ENCODE assay signal across 5 cellular contexts in genomic region chr7:106340247-106340596, GRCh38. TPM values are rescaled to one million over a fixed set of nuclear protein-coding genes. Genes with fewer than 3 reads are reported as not detected.
DNase-seq lines count a peak whose midpoint lies in the region; ATAC-seq, FAIRE-seq and TF ChIP-seq lines count a peak whose summit lies in the region.
"Not testable (repeated sequence)": the region's sequence is repeated elsewhere in the genome, so short reads cannot be mapped to it uniquely, and the experiment has no call there.

No MANE protein-coding gene starts in this region.

- TF ChIP-seq CTCF in activated CD8-positive, alpha-beta T cell treated with anti-CD3 and anti-CD28 coated beads for 36 hours (IDR thresholded peaks at IDR 0.05); K562 (IDR thresholded peaks at IDR 0.05 in 2 of 3, conservative IDR thresholded peaks at IDR 0.05 in 1 of 3; ENCODE audit: insufficient read depth in 2 of 3, low read depth in 1 of 3, low read length in 3 of 3): not testable (repeated sequence)

- not testable (repeated sequence) for H3K4me3 ChIP-seq in K562

- H4K20me1 ChIP-seq in K562 (replicated peaks; ENCODE audit: control insufficient read depth, insufficient read depth, low read length) = not testable (repeated sequence)

- H3K27me3 Mint-ChIP-seq in activated CD4-positive, alpha-beta T cell treated with anti-CD3 and anti-CD28 coated beads for 36 hours; activated CD8-positive, alpha-beta T cell treated with anti-CD3 and anti-CD28 coated beads for 36 hours; activated T-helper 17 cell treated with anti-CD3 and anti-CD28 coated beads, Interleukin-2, amount 50 U/mL, for 72 hours: not testable (repeated sequence)

- CTCF ChIA-PET in activated CD4-positive, alpha-beta T cell treated with anti-CD3 and anti-CD28 coated beads for 36 hours (lab: Charles Lee) = interaction anchor here (1.0 to 2.1 kb wide), 2 partner anchors 9 to 85 kb away, joined by 3 to 6 read pairs; no protein-coding TSS in a partner anchor
- CTCF ChIA-PET in activated CD8-positive, alpha-beta T cell treated with anti-CD3 and anti-CD28 coated beads for 36 hours (lab: Charles Lee) = interaction anchor here (1.2 to 1.6 kb wide), 4 partner anchors 10 to 163 kb away, joined by 3 to 4 read pairs (median 3); no protein-coding TSS in a partner anchor
- CTCF ChIA-PET in K562 (lab: Yijun Ruan, JAX; ENCODE audit: low intra/inter-chr PET ratio) = interaction anchor here (0.7 kb wide), 1 partner anchor 31 kb away, joined by 3 read pairs; no protein-coding TSS in a partner anchor

- H3K36me3 Mint-ChIP-seq in activated CD4-positive, alpha-beta T cell treated with anti-CD3 and anti-CD28 coated beads for 36 hours (ENCODE audit: low read depth) = peaks cover 49% of the 10 kb centered on the region
- peaks cover 59% of the 10 kb centered on the region for H3K36me3 Mint-ChIP-seq in activated CD8-positive, alpha-beta T cell treated with anti-CD3 and anti-CD28 coated beads for 36 hours (ENCODE audit: low read depth)
- H3K36me3 Mint-ChIP-seq in activated T-helper 17 cell treated with anti-CD3 and anti-CD28 coated beads, Interleukin-2, amount 50 U/mL, for 72 hours (ENCODE audit: low read depth); stimulated activated effector memory CD8-positive, alpha-beta T cell treated with anti-CD3 and anti-CD28 coated beads, Interleukin-12 subunit alpha, Interleukin-12 subunit beta, amount 100 ng/mL, for 72 hours: not testable (repeated sequence)

- not testable (repeated sequence) for TF ChIP-seq EP300 in K562 (IDR thresholded peaks at IDR 0.05; ENCODE audit: low read length)

- not testable (repeated sequence) for H3K9me1 ChIP-seq in K562 (ENCODE audit: control insufficient read depth, insufficient read depth, low read length)

- WGBS in K562 (ENCODE audit: insufficient coverage, low coverage, missing lambda C conversion rate) = 7% methylated on average over 3 of the region's 3 CpGs

- ATAC-seq in activated CD4-positive, alpha-beta T cell treated with anti-CD3 and anti-CD28 coated beads for 36 hours; activated CD8-positive, alpha-beta T cell treated with anti-CD3 and anti-CD28 coated beads for 36 hours; K562; stimulated activated effector memory CD8-positive, alpha-beta T cell treated with anti-CD3 and anti-CD28 coated beads, Interleukin-12 subunit alpha, Interleukin-12 subunit beta, amount 100 ng/mL, for 72 hours: not testable (repeated sequence)
- ATAC-seq in activated T-helper 17 cell treated with anti-CD3 and anti-CD28 coated beads, Interleukin-2, amount 50 U/mL, for 72 hours (replicated peaks) = peak; percentile 21

- TF ChIP-seq RAD21 in K562 (CRISPR knock-in tag; conservative IDR thresholded peaks at IDR 0.05 in 1 of 2, IDR thresholded peaks at IDR 0.05 in 1 of 2) = not testable (repeated sequence)

- peak overlapping the region; percentile 2 for H3K27ac Mint-ChIP-seq in activated CD4-positive, alpha-beta T cell treated with anti-CD3 and anti-CD28 coated beads for 36 hours
- peak overlapping the region; percentile 28 for H3K27ac Mint-ChIP-seq in activated CD8-positive, alpha-beta T cell treated with anti-CD3 and anti-CD28 coated beads for 36 hours
- H3K27ac Mint-ChIP-seq in activated T-helper 17 cell treated with anti-CD3 and anti-CD28 coated beads, Interleukin-2, amount 50 U/mL, for 72 hours = peak overlapping the region; percentile 65
- peak overlapping the region; percentile 75 for H3K27ac Mint-ChIP-seq in stimulated activated effector memory CD8-positive, alpha-beta T cell treated with anti-CD3 and anti-CD28 coated beads, Interleukin-12 subunit alpha, Interleukin-12 subunit beta, amount 100 ng/mL, for 72 hours

- intact Hi-C loops in activated CD4-positive, alpha-beta T cell treated with anti-CD3 and anti-CD28 coated beads for 36 hours (cut with DNase I, micrococcal nuclease) = loop anchor here in 1 of 2 experiments (10.0 kb wide), 1 partner anchor 375 kb away; no protein-coding TSS in a partner anchor
- intact Hi-C loops in activated CD8-positive, alpha-beta T cell treated with anti-CD3 and anti-CD28 coated beads for 36 hours (cut with micrococcal nuclease); K562 (cut with micrococcal nuclease): not testable (repeated sequence)

- not testable (repeated sequence) for BruUV-seq in K562 (replicated peaks; lab: Mats Ljungman, UMichigan)

- FAIRE-seq in K562 (lab: Jason Lieb, UNC) = not testable (repeated sequence)

- DNase-seq in activated CD4-positive, alpha-beta T cell treated with anti-CD3 and anti-CD28 coated beads for 36 hours; activated CD8-positive, alpha-beta T cell treated with anti-CD3 and anti-CD28 coated beads for 36 hours; K562 (ENCODE audit: extremely low read depth in 1 of 4, low spot score in 3 of 4); stimulated activated effector memory CD8-positive, alpha-beta T cell treated with anti-CD3 and anti-CD28 coated beads, Interleukin-12 subunit alpha, Interleukin-12 subunit beta, amount 100 ng/mL, for 72 hours (ENCODE audit: low spot score in 2 of 2): not testable (repeated sequence)

- H3K4me2 ChIP-seq in K562 (ENCODE audit: insufficient read depth, low read length) = not testable (repeated sequence)

- H2AFZ ChIP-seq in K562 (ENCODE audit: low read depth, low read length) = not testable (repeated sequence)

- POLR2A ChIA-PET in activated CD4-positive, alpha-beta T cell treated with anti-CD3 and anti-CD28 coated beads for 36 hours (lab: Charles Lee) = interaction anchor here (0.6 to 0.7 kb wide), 3 partner anchors 19 to 135 kb away, joined by 3 read pairs; no protein-coding TSS in a partner anchor
- POLR2A ChIA-PET in activated CD8-positive, alpha-beta T cell treated with anti-CD3 and anti-CD28 coated beads for 36 hours (lab: Charles Lee) = interaction anchor here (2.4 kb wide), 1 partner anchor 56 kb away, joined by 14 read pairs; the partner anchor contains the start of gene NAMPT
- POLR2A ChIA-PET in K562 (lab: Yijun Ruan, JAX) = not testable (repeated sequence)

- H3K27ac ChIP-seq in K562 (ENCODE audit: extremely low read depth, low read depth, low read length) = not testable (repeated sequence)

- in situ Hi-C loops in K562 (cut with MboI) = not testable (repeated sequence)

- H3K4me3 Mint-ChIP-seq in activated CD4-positive, alpha-beta T cell treated with anti-CD3 and anti-CD28 coated beads for 36 hours; activated CD8-positive, alpha-beta T cell treated with anti-CD3 and anti-CD28 coated beads for 36 hours; stimulated activated effector memory CD8-positive, alpha-beta T cell treated with anti-CD3 and anti-CD28 coated beads, Interleukin-12 subunit alpha, Interleukin-12 subunit beta, amount 100 ng/mL, for 72 hours: not testable (repeated sequence)
- H3K4me3 Mint-ChIP-seq in activated T-helper 17 cell treated with anti-CD3 and anti-CD28 coated beads, Interleukin-2, amount 50 U/mL, for 72 hours = peak overlapping the region; percentile 1

- H3K36me3 ChIP-seq in K562 (ENCODE audit: control insufficient read depth, insufficient read depth, low read length) = not testable (repeated sequence)

- H3K9me3 ChIP-seq in K562 (replicated peaks; ENCODE audit: control insufficient read depth, insufficient read depth, low read depth, low read length) = peaks cover 22% of the 10 kb centered on the region

- not testable (repeated sequence) for H3K79me2 ChIP-seq in K562 (ENCODE audit: control insufficient read depth, insufficient read depth, low read length)

- H3K27me3 ChIP-seq in K562 (ENCODE audit: control insufficient read depth in 2 of 2, insufficient read depth in 2 of 2, low read length in 2 of 2) = not testable (repeated sequence)

- TF ChIP-seq POLR2A in K562 (conservative IDR thresholded peaks at IDR 0.05) = not testable (repeated sequence)

- not testable (repeated sequence) for H3K4me1 ChIP-seq in K562 (replicated peaks in 1 of 2; ENCODE audit: control insufficient read depth in 2 of 2, insufficient read depth in 2 of 2, low read length in 2 of 2)

- peaks cover 50% of the 10 kb centered on the region for H3K9me3 Mint-ChIP-seq in activated CD4-positive, alpha-beta T cell treated with anti-CD3 and anti-CD28 coated beads for 36 hours (ENCODE audit: low read depth)
- peaks cover 61% of the 10 kb centered on the region for H3K9me3 Mint-ChIP-seq in activated CD8-positive, alpha-beta T cell treated with anti-CD3 and anti-CD28 coated beads for 36 hours
- H3K9me3 Mint-ChIP-seq in activated T-helper 17 cell treated with anti-CD3 and anti-CD28 coated beads, Interleukin-2, amount 50 U/mL, for 72 hours = peaks cover 19% of the 10 kb centered on the region
- peaks cover 29% of the 10 kb centered on the region for H3K9me3 Mint-ChIP-seq in stimulated activated effector memory CD8-positive, alpha-beta T cell treated with anti-CD3 and anti-CD28 coated beads, Interleukin-12 subunit alpha, Interleukin-12 subunit beta, amount 100 ng/mL, for 72 hours

- peaks cover 26% of the 10 kb centered on the region for H3K4me1 Mint-ChIP-seq in activated CD4-positive, alpha-beta T cell treated with anti-CD3 and anti-CD28 coated beads for 36 hours
- H3K4me1 Mint-ChIP-seq in activated CD8-positive, alpha-beta T cell treated with anti-CD3 and anti-CD28 coated beads for 36 hours (ENCODE audit: low read depth) = peaks cover 34% of the 10 kb centered on the region
- peaks cover 16% of the 10 kb centered on the region for H3K4me1 Mint-ChIP-seq in activated T-helper 17 cell treated with anti-CD3 and anti-CD28 coated beads, Interleukin-2, amount 50 U/mL, for 72 hours
- H3K4me1 Mint-ChIP-seq in stimulated activated effector memory CD8-positive, alpha-beta T cell treated with anti-CD3 and anti-CD28 coated beads, Interleukin-12 subunit alpha, Interleukin-12 subunit beta, amount 100 ng/mL, for 72 hours = peaks cover 36% of the 10 kb centered on the region

- not testable (repeated sequence) for H3K9ac ChIP-seq in K562 (ENCODE audit: insufficient read depth in 1 of 2, low read depth in 2 of 2, low read length in 2 of 2)

RNA-seq across cellular contexts. Expression of gene NAMPT, which starts 55.4 kb away (rescaled TPM):
- 1,000 to 10,000 TPM in 1 of 2 experiments, 100 to 1,000 TPM in 1; 825 to 1,205 TPM for total RNA-seq in activated CD4-positive, alpha-beta T cell treated with anti-CD3 and anti-CD28 coated beads for 36 hours
- 100 to 1,000 TPM; 790 to 812 TPM for total RNA-seq in activated CD8-positive, alpha-beta T cell treated with anti-CD3 and anti-CD28 coated beads for 36 hours
- 100 to 1,000 TPM; 296 to 469 TPM for total RNA-seq in activated T-helper 17 cell treated with anti-CD3 and anti-CD28 coated beads, Interleukin-2, amount 50 U/mL, for 72 hours
- 53.3 and 184 TPM in 2 replicates for total RNA-seq in K562 (2011; cell fraction: chromatin; rRNA removed; ENCODE audit: low replicate concordance)
- total RNA-seq in K562 (2011; cell fraction: nucleolus; rRNA removed) = 23.0 and 32.8 TPM in 2 replicates
- total RNA-seq in K562 (2011; cell fraction: nucleoplasm; rRNA removed) = 75.4 and 125 TPM in 2 replicates
- total RNA-seq in K562 (2014; rRNA removed) (61.4 and 71.7 TPM in 2 replicates), K562 (2014; rRNA removed; fragmentation: Illumina TruSeq; extraction: Trizol) (160 and 179 TPM in 2 replicates), K562 (2015; rRNA removed; fragmentation: Illumina TruSeq; extraction: Trizol) (134 and 151 TPM in 2 replicates), K562 (2021) (134 and 150 TPM in 2 replicates)
- polyA plus RNA-seq in K562 (2011; rRNA removed) (70.1 and 106 TPM in 2 replicates), K562 (2014; fragmentation: Illumina TruSeq; extraction: Trizol) (113 and 133 TPM in 2 replicates), K562 (2014; fragmentation: Nextera tagmentation; extraction: Ambion mirVana) (10 to 100 TPM; 41.1 to 56.6 TPM), K562 (2014; rRNA removed) (79.6 and 90.7 TPM in 2 replicates)
- polyA plus RNA-seq in K562 (2011; cell fraction: cytosol; rRNA removed) = 16.2 and 27.0 TPM in 2 replicates
- polyA plus RNA-seq in K562 (2011; cell fraction: nucleus; rRNA removed) = 20.3 and 26.6 TPM in 2 replicates
- 86.7 and 97.4 TPM in 2 replicates for polyA plus RNA-seq in K562 (2012)
- 158 and 163 TPM in 2 replicates for polyA minus RNA-seq in K562 (2011; rRNA and poly(A)+ RNA removed)
- polyA minus RNA-seq in K562 (2011; cell fraction: cytosol; rRNA and poly(A)+ RNA removed) = 86.7 and 104 TPM in 2 replicates
- polyA minus RNA-seq in K562 (2011; cell fraction: nucleus; rRNA and poly(A)+ RNA removed) = 62.3 and 99.6 TPM in 2 replicates

Comparison
In these comparisons a context has a peak if more than half of its experiments do, and no peak if none do; other contexts are left out.
1. H3K27ac Mint-ChIP-seq: peak in every context shown above with its lines; median percentile 75 in stimulated activated effector memory CD8-positive, alpha-beta T cell treated with anti-CD3 and anti-CD28 coated beads, Interleukin-12 subunit alpha, Interleukin-12 subunit beta, amount 100 ng/mL, for 72 hours; 65 in activated T-helper 17 cell treated with anti-CD3 and anti-CD28 coated beads, Interleukin-2, amount 50 U/mL, for 72 hours; 28 in activated CD8-positive, alpha-beta T cell treated with anti-CD3 and anti-CD28 coated beads for 36 hours; 2 in activated CD4-positive, alpha-beta T cell treated with anti-CD3 and anti-CD28 coated beads for 36 hours.